In genomic region chr13:95516021-95516420, GRCh38 we compare ENCODE assay signal across 38 cellular contexts. TPM values are rescaled to one million over a fixed set of nuclear protein-coding genes. Genes with fewer than 3 reads are reported as not detected.
"Had no signal": no experiment of that assay in that cellular context is flagged by ENCODE, and none has a peak within 500 bp of the region (broad histone marks: within the 10 kb centered on the region; RNA-seq: fewer than 3 reads in every experiment).

No MANE protein-coding gene starts in this region.

- H3K9me3 ChIP-seq: adrenal gland had no signal

- H3K36me3 ChIP-seq: adrenal gland, brain microvascular endothelial cell had no signal

- H3K27ac Mint-ChIP-seq: activated B cell treated with CpG ODN at 0.5 μM for 24 hours; activated CD4-positive, alpha-beta memory T cell treated with anti-CD3 and anti-CD28 coated beads for 36 hours; activated CD4-positive, alpha-beta T cell treated with anti-CD3 and anti-CD28 coated beads, Interleukin-2, amount 10 ng/mL, durations not matched to agents 24 days and 14 days; activated CD8-positive, alpha-beta T cell treated with anti-CD3 and anti-CD28 coated beads for 36 hours; activated naive CD4-positive, alpha-beta T cell treated with anti-CD3 and anti-CD28 coated beads for 36 hours; activated naive CD4-positive, alpha-beta T cell treated with anti-CD3 and anti-CD28 coated beads, Interleukin-2, amount 50 U/mL, for 72 hours; activated naive CD8-positive, alpha-beta T cell treated with anti-CD3 and anti-CD28 coated beads for 36 hours; activated T-cell treated with anti-CD3 and anti-CD28 coated beads, Interleukin-2, amount 50 U/mL, for 72 hours; activated T-helper 1 cell treated with anti-CD3 and anti-CD28 coated beads, Interleukin-12 subunit alpha, Interleukin-12 subunit beta, Interleukin-2, Interleukin-4 antibody, amounts not matched to agents 30 ng/mL and 10 ng/mL and 1 ng/mL, durations not matched to agents 14 hours and 24 hours and 36 hours; activated T-helper 17 cell treated with anti-CD3 and anti-CD28 coated beads, Interleukin-2, amount 50 U/mL, for 72 hours; T-helper 1 cell treated with Interleukin-12 subunit alpha and Interleukin-12 subunit beta and Interleukin-4 antibody, amounts not matched to agents 30 μg/mL and 1 μg/mL, for 36 hours; T-helper 2 cell treated with Interferon-gamma antibody and Interleukin-4, amounts not matched to agents 5 μg/mL and 100 μg/mL, for 36 hours had no signal

- H3K4me3 ChIP-seq: adrenal gland, body of pancreas had no signal

- H3K27ac ChIP-seq: adrenal gland, body of pancreas, brain microvascular endothelial cell, VCaP had no signal

- H3K4me1 ChIP-seq: adrenal gland had no signal

- DNase-seq: activated B cell treated with CpG ODN at 0.5 μM for 24 hours; activated CD4-positive, alpha-beta memory T cell treated with anti-CD3 and anti-CD28 coated beads for 36 hours; activated CD4-positive, alpha-beta T cell treated with anti-CD3 and anti-CD28 coated beads for 4 hours; activated CD4-positive, alpha-beta T cell treated with anti-CD3 and anti-CD28 coated beads, Interleukin-2, amount 10 ng/mL, durations not matched to agents 24 days and 14 days; activated CD4-positive, alpha-beta T cell treated with anti-CD3 and anti-CD28 coated beads, Interleukin-2, amount 50 U/mL, for 1 hour; activated CD4-positive, alpha-beta T cell treated with anti-CD3 and anti-CD28 coated beads, Interleukin-2, amount 50 U/mL, for 4 hours; activated CD4-positive, CD25-positive, alpha-beta regulatory T cell treated with anti-CD3 and anti-CD28 coated beads, Interleukin-2, amount 50 U/mL, for 72 hours; activated CD8-positive, alpha-beta memory T cell treated with anti-CD3 and anti-CD28 coated beads, Interleukin-2, amount 50 U/mL, for 4 hours; activated CD8-positive, alpha-beta T cell treated with anti-CD3 and anti-CD28 coated beads for 36 hours; activated effector memory CD4-positive, alpha-beta T cell treated with anti-CD3 and anti-CD28 coated beads, Interleukin-2, amount 50 U/mL, for 16 hours; activated gamma-delta T cell treated with Interleukin-2 at 50 U/mL for 16 hours; activated naive CD4-positive, alpha-beta T cell; activated naive CD4-positive, alpha-beta T cell treated with anti-CD3 and anti-CD28 coated beads for 36 hours; activated naive CD4-positive, alpha-beta T cell treated with anti-CD3 and anti-CD28 coated beads, Interleukin-2, amount 50 U/mL, for 16 hours; activated naive CD8-positive, alpha-beta T cell treated with anti-CD3 and anti-CD28 coated beads for 36 hours; activated T-cell treated with anti-CD3 and anti-CD28 coated beads for 4 hours; activated T-cell treated with anti-CD3 and anti-CD28 coated beads, Interleukin-2, amount 50 U/mL, for 1 hour; activated T-cell treated with anti-CD3 and anti-CD28 coated beads, Interleukin-2, amount 50 U/mL, for 4 hours; activated T-cell treated with anti-CD3 and anti-CD28 coated beads, Interleukin-2, amount 50 U/mL, for 72 hours; adrenal gland; amniotic stem cell; aorta; body of pancreas; brain microvascular endothelial cell; central memory CD4-positive, alpha-beta T cell; T-helper 1 cell; T-helper 2 cell; T-helper 9 cell had no signal

- FAIRE-seq: astrocyte, TTC549 had no signal

- H3K4me3 Mint-ChIP-seq: activated B cell treated with CpG ODN at 0.5 μM for 24 hours; activated CD4-positive, alpha-beta memory T cell treated with anti-CD3 and anti-CD28 coated beads for 36 hours; activated CD4-positive, alpha-beta T cell treated with anti-CD3 and anti-CD28 coated beads, Interleukin-2, amount 10 ng/mL, durations not matched to agents 24 days and 14 days; activated CD8-positive, alpha-beta T cell treated with anti-CD3 and anti-CD28 coated beads for 36 hours; activated naive CD4-positive, alpha-beta T cell treated with anti-CD3 and anti-CD28 coated beads for 36 hours; activated naive CD8-positive, alpha-beta T cell treated with anti-CD3 and anti-CD28 coated beads for 36 hours; activated T-cell treated with anti-CD3 and anti-CD28 coated beads, Interleukin-2, amount 50 U/mL, for 4 hours; activated T-cell treated with anti-CD3 and anti-CD28 coated beads, Interleukin-2, amount 50 U/mL, for 72 hours; activated T-helper 1 cell treated with anti-CD3 and anti-CD28 coated beads, Interleukin-12 subunit alpha, Interleukin-12 subunit beta, Interleukin-2, Interleukin-4 antibody, amounts not matched to agents 30 ng/mL and 10 ng/mL and 1 ng/mL, durations not matched to agents 14 hours and 24 hours and 36 hours; activated T-helper 17 cell treated with anti-CD3 and anti-CD28 coated beads, Interleukin-2, amount 50 U/mL, for 72 hours; T-helper 1 cell treated with Interleukin-12 subunit alpha and Interleukin-12 subunit beta and Interleukin-4 antibody, amounts not matched to agents 30 μg/mL and 1 μg/mL, for 36 hours; T-helper 2 cell treated with Interferon-gamma antibody and Interleukin-4, amounts not matched to agents 5 μg/mL and 100 μg/mL, for 36 hours had no signal

- H3K36me3 Mint-ChIP-seq: activated CD4-positive, alpha-beta memory T cell treated with anti-CD3 and anti-CD28 coated beads for 36 hours; activated naive CD4-positive, alpha-beta T cell treated with anti-CD3 and anti-CD28 coated beads, Interleukin-2, amount 50 U/mL, for 72 hours; activated naive CD8-positive, alpha-beta T cell treated with anti-CD3 and anti-CD28 coated beads for 36 hours had no signal

- H3K27me3 ChIP-seq: adrenal gland, body of pancreas, brain microvascular endothelial cell had no signal

- ATAC-seq: activated CD8-positive, alpha-beta T cell treated with anti-CD3 and anti-CD28 coated beads for 36 hours; activated naive CD4-positive, alpha-beta T cell treated with anti-CD3 and anti-CD28 coated beads, Interleukin-2, amount 50 U/mL, for 72 hours; activated T-cell treated with anti-CD3 and anti-CD28 coated beads, Interleukin-2, amount 50 U/mL, for 4 hours; activated T-cell treated with anti-CD3 and anti-CD28 coated beads, Interleukin-2, amount 50 U/mL, for 72 hours; activated T-helper 17 cell treated with anti-CD3 and anti-CD28 coated beads, Interleukin-2, amount 50 U/mL, for 72 hours; body of pancreas had no signal

- H3K9me3 Mint-ChIP-seq: activated B cell treated with CpG ODN at 0.5 μM for 24 hours; activated CD4-positive, alpha-beta memory T cell treated with anti-CD3 and anti-CD28 coated beads for 36 hours; activated CD4-positive, alpha-beta T cell treated with anti-CD3 and anti-CD28 coated beads, Interleukin-2, amount 10 ng/mL, durations not matched to agents 24 days and 14 days; activated CD8-positive, alpha-beta T cell treated with anti-CD3 and anti-CD28 coated beads for 36 hours; activated naive CD4-positive, alpha-beta T cell treated with anti-CD3 and anti-CD28 coated beads for 36 hours; activated naive CD4-positive, alpha-beta T cell treated with anti-CD3 and anti-CD28 coated beads, Interleukin-2, amount 50 U/mL, for 72 hours; activated naive CD8-positive, alpha-beta T cell treated with anti-CD3 and anti-CD28 coated beads for 36 hours; activated T-cell treated with anti-CD3 and anti-CD28 coated beads, Interleukin-2, amount 50 U/mL, for 4 hours; activated T-cell treated with anti-CD3 and anti-CD28 coated beads, Interleukin-2, amount 50 U/mL, for 72 hours; activated T-helper 1 cell treated with anti-CD3 and anti-CD28 coated beads, Interleukin-12 subunit alpha, Interleukin-12 subunit beta, Interleukin-2, Interleukin-4 antibody, amounts not matched to agents 30 ng/mL and 10 ng/mL and 1 ng/mL, durations not matched to agents 14 hours and 24 hours and 36 hours; activated T-helper 17 cell treated with anti-CD3 and anti-CD28 coated beads, Interleukin-2, amount 50 U/mL, for 72 hours; T-helper 1 cell treated with Interleukin-12 subunit alpha and Interleukin-12 subunit beta and Interleukin-4 antibody, amounts not matched to agents 30 μg/mL and 1 μg/mL, for 36 hours; T-helper 2 cell treated with Interferon-gamma antibody and Interleukin-4, amounts not matched to agents 5 μg/mL and 100 μg/mL, for 36 hours had no signal

- H3K4me1 Mint-ChIP-seq: activated B cell treated with CpG ODN at 0.5 μM for 24 hours; activated CD4-positive, alpha-beta T cell treated with anti-CD3 and anti-CD28 coated beads, Interleukin-2, amount 10 ng/mL, durations not matched to agents 24 days and 14 days; activated naive CD8-positive, alpha-beta T cell treated with anti-CD3 and anti-CD28 coated beads for 36 hours; activated T-helper 17 cell treated with anti-CD3 and anti-CD28 coated beads, Interleukin-2, amount 50 U/mL, for 72 hours had no signal

RNA-seq across cellular contexts. Expression of gene CLDN10, which starts 36.5 kb away (rescaled TPM):
- total RNA-seq: activated B cell treated with CpG ODN at 0.5 μM for 24 hours; activated CD4-positive, alpha-beta memory T cell treated with anti-CD3 and anti-CD28 coated beads for 36 hours; activated CD4-positive, alpha-beta T cell treated with anti-CD3 and anti-CD28 coated beads, Interleukin-2, amount 10 ng/mL, durations not matched to agents 24 days and 14 days; activated CD8-positive, alpha-beta memory T cell treated with anti-CD3 and anti-CD28 coated beads for 36 hours; activated CD8-positive, alpha-beta T cell treated with anti-CD3 and anti-CD28 coated beads for 36 hours; activated naive CD4-positive, alpha-beta T cell treated with anti-CD3 and anti-CD28 coated beads for 36 hours; activated naive CD4-positive, alpha-beta T cell treated with anti-CD3 and anti-CD28 coated beads, Interleukin-2, amount 50 U/mL, for 72 hours; activated naive CD8-positive, alpha-beta T cell treated with anti-CD3 and anti-CD28 coated beads for 36 hours; activated T-cell treated with anti-CD3 and anti-CD28 coated beads, Interleukin-2, amount 50 U/mL, for 4 hours; activated T-cell treated with anti-CD3 and anti-CD28 coated beads, Interleukin-2, amount 50 U/mL, for 72 hours; activated T-helper 1 cell treated with anti-CD3 and anti-CD28 coated beads, Interleukin-12 subunit alpha, Interleukin-12 subunit beta, Interleukin-2, Interleukin-4 antibody, amounts not matched to agents 30 ng/mL and 10 ng/mL and 1 ng/mL, durations not matched to agents 14 hours and 24 hours and 36 hours; activated T-helper 17 cell treated with anti-CD3 and anti-CD28 coated beads, Interleukin-2, amount 50 U/mL, for 72 hours; cardiac septum had no signal
